Comparison of ENCODE assay signal across 2 cellular contexts in genomic region chr15:67185051-67185450, GRCh38.
TF ChIP-seq lines count a peak whose summit lies in the region.

No MANE protein-coding gene starts in this region.

TF ChIP-seq in HEK293, 187 proteins besides CTCF, POLR2A, EP300 and RAD21 (continued from another document):
- TF ChIP-seq ZBTB11 (tag by site-specific recombination; conservative IDR thresholded peaks at IDR 0.05; ENCODE audit: low read depth) (no peak), ZNF544 (tag by site-specific recombination; IDR thresholded peaks at IDR 0.05) (no peak), WT1 (tag by site-specific recombination; IDR thresholded peaks at IDR 0.05) (no peak)

TF ChIP-seq in H1, 55 proteins besides CTCF, POLR2A, EP300 and RAD21 (continued from another document):
- no peak for TF ChIP-seq ATF3 (IDR thresholded peaks at IDR 0.05; ENCODE audit: insufficient read depth, low read depth, low read length)
- no peak for TF ChIP-seq JUND (IDR thresholded peaks at IDR 0.05; ENCODE audit: low read length)
- TF ChIP-seq BCL11A (IDR thresholded peaks at IDR 0.05; ENCODE audit: low read depth in 2 of 2, low read length in 2 of 2), result no peak
- no peak for TF ChIP-seq CHD1 (IDR thresholded peaks at IDR 0.05; ENCODE audit: low read depth, low read length)
- TF ChIP-seq MAFK (IDR thresholded peaks at IDR 0.05; ENCODE audit: low read depth, low read length), result no peak
- no peak for TF ChIP-seq KDM5A (IDR thresholded peaks at IDR 0.05; ENCODE audit: low read length)
- no peak for TF ChIP-seq CHD7 (IDR thresholded peaks at IDR 0.05; ENCODE audit: insufficient replicate concordance, low read length)
- TF ChIP-seq POLR2AphosphoS5 (IDR thresholded peaks at IDR 0.05; ENCODE audit: low read depth, low read length), result no peak
- no peak for TF ChIP-seq SP2 (IDR thresholded peaks at IDR 0.05; ENCODE audit: low read length)
- no peak for TF ChIP-seq TCF12 (IDR thresholded peaks at IDR 0.05; ENCODE audit: low read depth, low read length)
- no peak for TF ChIP-seq EGR1 (IDR thresholded peaks at IDR 0.05; ENCODE audit: borderline replicate concordance, low read depth, low read length)
- no peak for TF ChIP-seq CHD2 (IDR thresholded peaks at IDR 0.05; ENCODE audit: low read length)
- no peak for TF ChIP-seq TAF1 (IDR thresholded peaks at IDR 0.05; ENCODE audit: low read depth, low read length)
- TF ChIP-seq NRF1 (IDR thresholded peaks at IDR 0.05; ENCODE audit: low read depth, low read length), result no peak
- no peak for TF ChIP-seq CBX5 (IDR thresholded peaks at IDR 0.05; ENCODE audit: low read depth, low read length)
